In genomic region chr12:84920331-84920730, GRCh38 we compare ENCODE assay signal across 25 cellular contexts. TPM values are rescaled to one million over a fixed set of nuclear protein-coding genes. Genes with fewer than 3 reads are reported as not detected.
A peak's percentile ranks its signal among the peaks of the same experiment; 100 is the strongest.
DNase-seq lines count a peak whose midpoint lies in the region; ATAC-seq, FAIRE-seq and TF ChIP-seq lines count a peak whose summit lies in the region.
"Had no signal": no experiment of that assay in that cellular context is flagged by ENCODE, and none has a peak within 500 bp of the region (broad histone marks: within the 10 kb centered on the region; RNA-seq: fewer than 3 reads in every experiment).

No MANE protein-coding gene starts in this region.

- no TSS peak for BruUV-seq in PC-3 (replicated peaks; lab: Mats Ljungman, UMichigan)

- ATAC-seq in PC-3 (peak; percentile 37; the same call in 1 of the 2 replicates), HG02884 (IDR thresholded peaks at IDR 0.05; ENCODE audit: unreplicated experiment) (no peak)
- ATAC-seq in stimulated activated naive CD8-positive, alpha-beta T cell treated with anti-CD3 and anti-CD28 coated beads, Interleukin-15, Interleukin-2, amounts not matched to agents 100 U/mL and 50 U/mL, for 24 hours: no peak
- ATAC-seq: left ventricle myocardium superior; stimulated activated effector memory CD8-positive, alpha-beta T cell treated with anti-CD3 and anti-CD28 coated beads, Interleukin-12 subunit alpha, Interleukin-12 subunit beta, amount 100 ng/mL, for 72 hours had no signal

- POLR2A ChIA-PET in PC-3 (lab: Charles Lee; ENCODE audit: unreplicated experiment): no interaction called here

- H3K9ac ChIP-seq in PC-3 (ENCODE audit: low read length): no peak overlapping the region
- no peak overlapping the region for H3K9ac ChIP-seq in keratinocyte (ENCODE audit: control insufficient read depth, extremely low read depth, insufficient read depth, low read length)

- H3K27me3 ChIP-seq in PC-3 (ENCODE audit: low read length) (no peaks in the 10 kb centered on the region), keratinocyte (ENCODE audit: control insufficient read depth, extremely low read depth, insufficient read depth, low read length) (no peaks in the 10 kb centered on the region)

- no peaks in the 10 kb centered on the region for H3F3A ChIP-seq in PC-3 (ENCODE audit: low read length, unreplicated experiment)

- DNase-seq in Daoy (ENCODE audit: low read depth) (peak; percentile 40), PC-3 (peak; percentile 49), choroid plexus epithelial cell (ENCODE audit: low read depth) (peak; percentile 59), keratinocyte (ENCODE audit: low read depth, low spot score) (no peak), GDM1 (lab: John Stamatoyannopoulos, UW) (no peak)
- DNase-seq in stimulated activated naive CD8-positive, alpha-beta T cell treated with anti-CD3 and anti-CD28 coated beads, Interleukin-15, Interleukin-2, amounts not matched to agents 100 U/mL and 50 U/mL, for 24 hours: no peak
- DNase-seq in central memory CD4-positive, alpha-beta T cell: no peak
- DNase-seq: activated CD4-positive, alpha-beta memory T cell treated with anti-CD3 and anti-CD28 coated beads for 36 hours; activated CD4-positive, alpha-beta T cell treated with anti-CD3 and anti-CD28 coated beads for 1 hour; activated naive CD4-positive, alpha-beta T cell treated with anti-CD3 and anti-CD28 coated beads, Interleukin-2, amount 10 ng/mL, durations not matched to agents 7 days and 5 days; amniotic stem cell; GF-D8; left ventricle myocardium superior; NCI-H510A; RPMI8226; stimulated activated CD4-positive, alpha-beta T cell treated with anti-CD3 and anti-CD28 coated beads, Interleukin-15, amount 100 ng/mL, for 24 hours had no signal

- H3K79me2 ChIP-seq in PC-3 (ENCODE audit: low read length) (no peaks in the 10 kb centered on the region), keratinocyte (ENCODE audit: control insufficient read depth, insufficient read depth, low read length) (no peaks in the 10 kb centered on the region)

- H3K36me3 ChIP-seq in PC-3 (ENCODE audit: low read depth, low read length) (no peaks in the 10 kb centered on the region), keratinocyte (ENCODE audit: control insufficient read depth in 2 of 2, extremely low read depth in 1 of 2, insufficient read depth in 2 of 2, low read length in 2 of 2) (no peaks in the 10 kb centered on the region)
- H3K36me3 ChIP-seq: HAP-1, prostate gland had no signal

- H3K9me2 ChIP-seq in PC-3 (replicated peaks; ENCODE audit: low read length): no peaks in the 10 kb centered on the region

- dilution Hi-C loops in keratinocyte (cut with MboI; ENCODE audit: extremely low pct_ligation_motif_present, low sequenced_read_pairs): no loop called here

- H3K9me1 ChIP-seq in keratinocyte (ENCODE audit: control insufficient read depth, extremely low read depth, insufficient read depth, low read length): no peaks in the 10 kb centered on the region

- no peak overlapping the region for H3K4me2 ChIP-seq in PC-3 (ENCODE audit: low read length)
- peak overlapping the region; percentile 20 for H3K4me2 ChIP-seq in keratinocyte (ENCODE audit: control insufficient read depth, extremely low read depth, insufficient read depth, low read depth, low read length)

- CTCF ChIA-PET in PC-3 (lab: Charles Lee): no interaction called here

- H3K9me3 ChIP-seq in PC-3 (ENCODE audit: low read length): no peaks in the 10 kb centered on the region
- H3K9me3 ChIP-seq in keratinocyte (ENCODE audit: control insufficient read depth, low read depth, low read length): no peaks in the 10 kb centered on the region
- H3K9me3 ChIP-seq: HAP-1, prostate gland had no signal

- intact Hi-C loops in PC-3 (cut with micrococcal nuclease): no loop called here

- H3K4me1 ChIP-seq in PC-3 (ENCODE audit: insufficient read depth, low read length) (peaks cover 6% of the 10 kb centered on the region; the same call in 1 of the 2 replicates), keratinocyte (ENCODE audit: control insufficient read depth, extremely low read depth, insufficient read depth, low read length) (peaks cover 22% of the 10 kb centered on the region)
- H3K4me1 ChIP-seq: HAP-1, prostate gland had no signal

- H4K20me1 ChIP-seq in PC-3 (ENCODE audit: low read length) (no peaks in the 10 kb centered on the region), keratinocyte (ENCODE audit: control insufficient read depth, extremely low read depth, insufficient read depth, low read length) (no peaks in the 10 kb centered on the region)

- H3K4me3 ChIP-seq in PC-3 (ENCODE audit: low read length) (no peak overlapping the region), choroid plexus epithelial cell (ENCODE audit: low read depth, low read length) (no peak overlapping the region), keratinocyte (ENCODE audit: control insufficient read depth in 2 of 3, extremely low read depth in 1 of 3, insufficient read depth in 2 of 3, low read depth in 1 of 3, low read length in 3 of 3) (no peak overlapping the region)
- H3K4me3 ChIP-seq: HAP-1, prostate gland had no signal

- peak; percentile 90 for FAIRE-seq in keratinocyte (lab: Jason Lieb, UNC)
- FAIRE-seq: colon, endothelial cell of umbilical vein, islet of Langerhans, TTC549 had no signal

- H3K27ac ChIP-seq in PC-3 (ENCODE audit: low read length) (no peak overlapping the region), keratinocyte (ENCODE audit: control insufficient read depth, insufficient read depth, low read length) (peak overlapping the region; percentile 54)
- H3K27ac ChIP-seq: prostate gland had no signal

- H2AFZ ChIP-seq in PC-3 (ENCODE audit: low read length): no peak overlapping the region
- H2AFZ ChIP-seq in keratinocyte (ENCODE audit: control insufficient read depth, low read length): no peak overlapping the region

- TF ChIP-seq CTCF in PC-3 (conservative IDR thresholded peaks at IDR 0.05; ENCODE audit: low read depth, low read length): no peak
- TF ChIP-seq CTCF in choroid plexus epithelial cell (conservative IDR thresholded peaks at IDR 0.05; ENCODE audit: low read depth, low read length): no peak
- no peak for TF ChIP-seq CTCF in keratinocyte (optimal IDR thresholded peaks at IDR 0.05 in 1 of 3, IDR thresholded peaks at IDR 0.05 in 1 of 3, conservative IDR thresholded peaks at IDR 0.05 in 1 of 3; ENCODE audit: extremely low read depth in 1 of 3, insufficient read depth in 2 of 3, low read length in 3 of 3)

RNA-seq across cellular contexts. Expression of gene SLC6A15, which starts 7.7 kb away (rescaled TPM):
- total RNA-seq in Daoy (2014; rRNA removed; shearing (Covaris generic)): 12.5 and 13.6 TPM in 2 replicates
- not detected in 2 replicates for total RNA-seq in PC-3 (2014; rRNA removed)
- polyA plus RNA-seq in keratinocyte: 7.4 to 18.9 TPM (median 14.0 TPM) in 3 replicates
- 21.9 TPM for polyA plus RNA-seq in keratinocyte (2011; ENCODE audit: low read depth)
- 3.6 and 7.5 TPM in 2 replicates for polyA plus RNA-seq in keratinocyte (2011; cell fraction: cytosol; rRNA removed)
- polyA plus RNA-seq in keratinocyte (2011; cell fraction: nucleus; rRNA removed): 34.2 and 48.0 TPM in 2 replicates
- 18.2 and 22.2 TPM in 2 replicates for polyA plus RNA-seq in keratinocyte (2012; ENCODE audit: low replicate concordance)
- polyA minus RNA-seq in keratinocyte: 15.7 to 26.9 TPM (median 19.1 TPM) in 3 replicates
- 11.5 TPM for polyA minus RNA-seq in keratinocyte (2011; cell fraction: cytosol; rRNA and poly(A)+ RNA removed)
- 44.7 and 87.0 TPM in 2 replicates for polyA minus RNA-seq in keratinocyte (2011; cell fraction: nucleus; rRNA and poly(A)+ RNA removed)
- total RNA-seq: T-helper 1 cell treated with Interleukin-12 subunit alpha and Interleukin-12 subunit beta and Interleukin-4 antibody, amounts not matched to agents 30 ng/mL and 1 ng/mL, for 36 hours had no signal

Comparison
In these comparisons a context has a peak if more than half of its experiments do, and no peak if none do; other contexts are left out.
1. DNase-seq: peak in Daoy (single experiment), PC-3 (single experiment) and choroid plexus epithelial cell (single experiment); none in keratinocyte (single experiment), stimulated activated naive CD8-positive, alpha-beta T cell treated with anti-CD3 and anti-CD28 coated beads, Interleukin-15, Interleukin-2, amounts not matched to agents 100 U/mL and 50 U/mL, for 24 hours (single experiment), central memory CD4-positive, alpha-beta T cell (single experiment) and GDM1 (single experiment).
2. RNA of gene SLC6A15, which starts 7.7 kb away (total RNA-seq): 12.5 to 13.6 TPM in Daoy; not detected in PC-3; every median in the first group is over 10 times any median in the second.